ENCODE assay signal across 15 cellular contexts in genomic region chr12:52245962-52246577, GRCh38. TPM values are rescaled to one million over a fixed set of nuclear protein-coding genes. Genes with fewer than 3 reads are reported as not detected.
A peak's percentile ranks its signal among the peaks of the same experiment; 100 is the strongest.
DNase-seq lines count a peak whose midpoint lies in the region; ATAC-seq, FAIRE-seq and TF ChIP-seq lines count a peak whose summit lies in the region.
"Had no signal": no experiment of that assay in that cellular context is flagged by ENCODE, and none has a peak within 500 bp of the region (broad histone marks: within the 10 kb centered on the region; RNA-seq: fewer than 3 reads in every experiment).

No MANE protein-coding gene starts in this region.

- peaks cover 99% of the 10 kb centered on the region for H3K4me1 ChIP-seq in A549
- H3K4me1 ChIP-seq in RWPE2 (ENCODE audit: insufficient read depth, poor library complexity, severe bottlenecking), result peaks cover 33% of the 10 kb centered on the region

- no peak for TF ChIP-seq RAD21 in A549 (conservative IDR thresholded peaks at IDR 0.05 in 1 of 2, IDR thresholded peaks at IDR 0.05 in 1 of 2)

- H3K27ac Mint-ChIP-seq in Calu3 (ENCODE audit: unreplicated experiment), result peak overlapping the region; percentile 96

- no peak for TF ChIP-seq EP300 in A549 (IDR thresholded peaks at IDR 0.05)

- ATAC-seq in A549 (no peak), RWPE2 (ENCODE audit: low read depth) (no peak), HG02759 (IDR thresholded peaks at IDR 0.05; ENCODE audit: unreplicated experiment) (no peak), GM21825 (IDR thresholded peaks at IDR 0.05; ENCODE audit: unreplicated experiment) (no peak)

- peak overlapping the region; percentile 70 for H3K4me3 Mint-ChIP-seq in Calu3 (ENCODE audit: low read depth, unreplicated experiment)
- H3K4me3 Mint-ChIP-seq: CD4-positive, CD25-positive, alpha-beta regulatory T cell had no signal

- TF ChIP-seq POLR2A in A549 (IDR thresholded peaks at IDR 0.05; ENCODE audit: low read length), result no peak

- H3K4me1 Mint-ChIP-seq in Calu3 (ENCODE audit: low read depth, unreplicated experiment), result peaks cover 72% of the 10 kb centered on the region

- peak in 1 of 2 experiments; percentile 65 for DNase-seq in A549 (ENCODE audit: low read depth in 1 of 2, low spot score in 1 of 2)
- no peak for DNase-seq in Calu3
- DNase-seq in RWPE2 (ENCODE audit: low spot score), result no peak
- peak; percentile 7 for DNase-seq in fibroblast of villous mesenchyme (ENCODE audit: low read depth)
- DNase-seq in foreskin fibroblast, result no peak
- DNase-seq in stimulated activated CD4-positive, alpha-beta T cell treated with anti-CD3 and anti-CD28 coated beads, Interleukin-4, amount 100 ng/mL, for 4 hours, result no peak
- DNase-seq: activated CD8-positive, alpha-beta memory T cell treated with anti-CD3 and anti-CD28 coated beads, Interleukin-2, amount 50 U/mL, for 4 hours; aorta; GDM1 had no signal

- H3K4me2 ChIP-seq in A549, result peak overlapping the region; percentile 99

- H3K4me3 ChIP-seq in A549 (peak overlapping the region; percentile 13; the same call in 1 of the 3 replicates), RWPE2 (ENCODE audit: severe bottlenecking) (no peak overlapping the region), fibroblast of villous mesenchyme (ENCODE audit: low read depth, low read length) (no peak overlapping the region), foreskin fibroblast (ENCODE audit: low read depth in 1 of 2, low read length in 2 of 2) (no peak overlapping the region)
- H3K4me3 ChIP-seq: HAP-1 had no signal

- no peaks in the 10 kb centered on the region for H3K27me3 ChIP-seq in RWPE2 (ENCODE audit: insufficient read depth, poor library complexity, severe bottlenecking)

- H3K36me3 ChIP-seq in RWPE2 (ENCODE audit: low read depth), result peaks cover 66% of the 10 kb centered on the region
- H3K36me3 ChIP-seq: HAP-1 had no signal

- FAIRE-seq in A549 (lab: Jason Lieb, UNC), result no peak
- FAIRE-seq: frontal cortex had no signal

- CTCF ChIA-PET in A549 (lab: Yijun Ruan, JAX) (interaction anchor here (0.6 to 14.8 kb wide), 15 partner anchors 8 to 105 kb away, joined by 3 to 321 read pairs (median 15); partner anchors contain the start of genes KRT7, KRT80 and KRT86), Calu3 (lab: Charles Lee) (no interaction called here)

- H3K9me3 Mint-ChIP-seq in Calu3 (ENCODE audit: low read depth, unreplicated experiment), result no peaks in the 10 kb centered on the region
- H3K9me3 Mint-ChIP-seq: CD4-positive, CD25-positive, alpha-beta regulatory T cell had no signal

- TF ChIP-seq CTCF in A549 (IDR thresholded peaks at IDR 0.05), result no peak
- no peak for TF ChIP-seq CTCF in Calu3 (IDR thresholded peaks at IDR 0.05; ENCODE audit: unreplicated experiment)
- TF ChIP-seq CTCF in RWPE2 (IDR thresholded peaks at IDR 0.05; ENCODE audit: poor library complexity, severe bottlenecking), result no peak
- TF ChIP-seq CTCF in fibroblast of villous mesenchyme (IDR thresholded peaks at IDR 0.05; ENCODE audit: insufficient read depth, low read depth, low read length), result no peak
- no peak for TF ChIP-seq CTCF in foreskin fibroblast (IDR thresholded peaks at IDR 0.05; ENCODE audit: low read depth, low read length)

- H3K27ac ChIP-seq in A549 (peak overlapping the region; percentile 92 to 97), RWPE2 (ENCODE audit: poor library complexity, severe bottlenecking) (peak overlapping the region; percentile 99)

- POLR2A ChIA-PET in A549 (lab: Yijun Ruan, JAX), result interaction anchor here (1.0 to 18.5 kb wide), 9 partner anchors 12 to 633 kb away, joined by 3 to 383 read pairs (median 5); partner anchors contain the start of genes KRT7, KRT80 and KRT86

- H3K36me3 Mint-ChIP-seq in Calu3 (ENCODE audit: insufficient read depth, unreplicated experiment), result peaks cover 100% of the 10 kb centered on the region

- 41% methylated on average over 7 of the region's 7 CpGs for WGBS in A549 (ENCODE audit: missing lambda C conversion rate)

- intact Hi-C loops in Calu3 (cut with micrococcal nuclease; ENCODE audit: unreplicated experiment), result loop anchor here (10.0 kb wide), 1 partner anchor 79 kb away; the partner anchor contains the start of gene KRT83

- H3K27me3 Mint-ChIP-seq in Calu3 (ENCODE audit: unreplicated experiment), result no peaks in the 10 kb centered on the region

- no TSS peak for BruUV-seq in Calu3 (replicated peaks; lab: Mats Ljungman, UMichigan)

- no peaks in the 10 kb centered on the region for H3K9me3 ChIP-seq in A549
- no peaks in the 10 kb centered on the region for H3K9me3 ChIP-seq in RWPE2 (ENCODE audit: severe bottlenecking)
- H3K9me3 ChIP-seq: HAP-1 had no signal

TF ChIP-seq in A549, 52 proteins besides CTCF, POLR2A, EP300 and RAD21 (continues in another document):
- TF ChIP-seq MAZ (IDR thresholded peaks at IDR 0.05; ENCODE audit: borderline replicate concordance, low read depth, low read length) (no peak), FOXS1 (CRISPR knock-in tag; IDR thresholded peaks at IDR 0.05) (no peak), ESRRA (IDR thresholded peaks at IDR 0.05; ENCODE audit: borderline replicate concordance, low read length) (no peak), ZSCAN20 (CRISPR knock-in tag; IDR thresholded peaks at IDR 0.05) (no peak), REST (IDR thresholded peaks at IDR 0.05) (no peak), ATOH8 (CRISPR knock-in tag; IDR thresholded peaks at IDR 0.05; ENCODE audit: low read depth) (0 out of 2 replicates have a peak, but pooled peaks have one; percentile 16), NR3C1 (IDR thresholded peaks at IDR 0.05) (no peak), JUN (IDR thresholded peaks at IDR 0.05) (peak in 1 of 2 experiments; percentile 73; a peak in 1 of 5 replicates), RFX5 (IDR thresholded peaks at IDR 0.05) (no peak), CHD2 (IDR thresholded peaks at IDR 0.05; ENCODE audit: low read length, partially characterized antibody) (peak; percentile 6)

RNA-seq across cellular contexts. Expression of gene KRT7, which starts 13.0 kb away (rescaled TPM):
- polyA plus RNA-seq in A549 (2011; rRNA removed) (2,033 and 2,623 TPM in 2 replicates), A549 (2017; fragmentation: RNase III; extraction: RNeasy Plus Mini Kit Qiagen cat#74134 plus additional on column Dnase treatment) (3,055 to 3,652 TPM (median 3,189 TPM) in 3 replicates)
- polyA plus RNA-seq in A549 (2012; cell fraction: cytosol; rRNA removed), result 5,680 and 6,103 TPM in 2 replicates
- 6,979 and 9,418 TPM in 2 replicates for polyA plus RNA-seq in A549 (2012; cell fraction: nucleus; rRNA removed)
- 2,472 and 2,922 TPM in 2 replicates for polyA minus RNA-seq in A549 (2011; rRNA and poly(A)+ RNA removed)
- total RNA-seq in Calu3 (2022) (2,370 and 2,828 TPM in 2 replicates), fibroblast of villous mesenchyme (20.6 and 36.7 TPM in 2 replicates)
- total RNA-seq: CD4-positive, CD25-positive, alpha-beta regulatory T cell; frontal cortex had no signal

RNA-seq across cellular contexts. Expression of gene KRT86, which starts 28.4 kb away (rescaled TPM):
- polyA plus RNA-seq in A549 (2011; rRNA removed) (23.5 and 43.0 TPM in 2 replicates), A549 (2017; fragmentation: RNase III; extraction: RNeasy Plus Mini Kit Qiagen cat#74134 plus additional on column Dnase treatment) (331 to 441 TPM (median 378 TPM) in 3 replicates)
- 10.6 and 13.1 TPM in 2 replicates for polyA plus RNA-seq in A549 (2012; cell fraction: cytosol; rRNA removed)
- 73.1 and 148 TPM in 2 replicates for polyA plus RNA-seq in A549 (2012; cell fraction: nucleus; rRNA removed)
- 4.4 and 5.3 TPM in 2 replicates for polyA minus RNA-seq in A549 (2011; rRNA and poly(A)+ RNA removed)
- total RNA-seq in Calu3 (2022) (2.6 and 3.6 TPM in 2 replicates), fibroblast of villous mesenchyme (under 0.01 TPM in 1 of 2 replicates, not detected in the other)
- total RNA-seq: CD4-positive, CD25-positive, alpha-beta regulatory T cell had no signal
- polyA plus RNA-seq: keratinocyte had no signal

RNA-seq across cellular contexts. Expression of gene KRT81, which starts 45.3 kb away (rescaled TPM):
- 1,799 and 1,935 TPM in 2 replicates for polyA plus RNA-seq in A549 (2011; rRNA removed)
- polyA plus RNA-seq in A549 (2012; cell fraction: cytosol; rRNA removed), result 4,307 and 4,853 TPM in 2 replicates
- 4,173 and 4,472 TPM in 2 replicates for polyA plus RNA-seq in A549 (2012; cell fraction: nucleus; rRNA removed)
- polyA plus RNA-seq in A549 (2017; fragmentation: RNase III; extraction: RNeasy Plus Mini Kit Qiagen cat#74134 plus additional on column Dnase treatment), result 3,419 to 3,643 TPM (median 3,445 TPM) in 3 replicates
- 632 and 835 TPM in 2 replicates for polyA minus RNA-seq in A549 (2011; rRNA and poly(A)+ RNA removed)
- 0.28 and 0.61 TPM in 2 replicates for total RNA-seq in Calu3 (2022)
- total RNA-seq in fibroblast of villous mesenchyme, result not detected in 2 replicates
- total RNA-seq: CD4-positive, CD25-positive, alpha-beta regulatory T cell; frontal cortex had no signal
- polyA plus RNA-seq: CD4-positive, CD25-positive, alpha-beta regulatory T cell had no signal

RNA-seq across cellular contexts. Expression of gene KRT80, which starts 54.3 kb away (rescaled TPM):
- polyA plus RNA-seq in A549 (2011; rRNA removed), result 59.8 and 63.1 TPM in 2 replicates
- polyA plus RNA-seq in A549 (2012; cell fraction: cytosol; rRNA removed), result 62.9 and 86.5 TPM in 2 replicates
- 87.4 and 102 TPM in 2 replicates for polyA plus RNA-seq in A549 (2012; cell fraction: nucleus; rRNA removed)
- polyA plus RNA-seq in A549 (2017; fragmentation: RNase III; extraction: RNeasy Plus Mini Kit Qiagen cat#74134 plus additional on column Dnase treatment), result 38.3 to 56.4 TPM (median 46.0 TPM) in 3 replicates
- polyA minus RNA-seq in A549 (2011; rRNA and poly(A)+ RNA removed), result 76.5 and 77.5 TPM in 2 replicates
- 32.7 and 45.5 TPM in 2 replicates for total RNA-seq in Calu3 (2022)
- 0.32 and 1.3 TPM in 2 replicates for total RNA-seq in fibroblast of villous mesenchyme
- total RNA-seq: CD4-positive, CD25-positive, alpha-beta regulatory T cell; frontal cortex had no signal
- polyA plus RNA-seq: CD4-positive, CD25-positive, alpha-beta regulatory T cell had no signal

Comparison
In these comparisons a context has a peak if more than half of its experiments do, and no peak if none do; other contexts are left out.
1. RNA of gene KRT7, which starts 13.0 kb away (total RNA-seq): 2,370 to 2,828 TPM in Calu3; 20.6 to 36.7 TPM in fibroblast of villous mesenchyme; every median in the first group is over 10 times any median in the second.